In the genomic region with DNA sequence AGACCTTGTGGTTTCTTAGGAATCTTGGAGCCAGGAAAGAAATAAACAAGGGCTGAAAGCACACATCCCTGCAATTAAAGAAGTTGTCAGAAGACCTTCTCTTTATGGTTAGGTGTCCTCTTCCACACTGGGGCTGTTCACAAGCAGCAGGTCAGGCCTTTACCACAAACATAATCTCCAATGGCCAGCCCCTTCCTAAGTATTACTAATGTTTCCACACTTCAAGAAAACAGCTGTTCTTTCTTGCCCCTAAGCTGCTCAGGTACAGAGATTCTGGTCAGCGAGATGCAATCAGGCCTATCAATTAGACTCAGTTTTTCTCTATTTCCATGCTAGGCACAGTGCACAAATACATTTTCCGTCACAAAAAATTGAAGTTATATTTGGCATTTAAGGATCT, we compare ENCODE assay signal across 36 cellular contexts. TPM values are rescaled to one million over a fixed set of nuclear protein-coding genes. Genes with fewer than 3 reads are reported as not detected.
"Had no signal": no experiment of that assay in that cellular context is flagged by ENCODE, and none has a peak within 500 bp of the region (broad histone marks: within the 10 kb centered on the region; RNA-seq: fewer than 3 reads in every experiment).

No MANE protein-coding gene starts in this region.

- H3K27ac ChIP-seq: cardiac muscle cell, Peyer's patch, SJSA1 had no signal

- H3K27me3 ChIP-seq: cardiac muscle cell, MG63, Peyer's patch had no signal

- H3K4me1 ChIP-seq: Peyer's patch, SJSA1 had no signal

- H3K4me3 ChIP-seq: cardiac muscle cell, MG63, Peyer's patch, SJSA1 had no signal

- H3K27ac Mint-ChIP-seq: activated CD4-positive, alpha-beta T cell treated with anti-CD3 and anti-CD28 coated beads for 36 hours; activated CD4-positive, alpha-beta T cell treated with anti-CD3 and anti-CD28 coated beads, Interleukin-2, amount 10 ng/mL, durations not matched to agents 7 days and 5 days; activated CD8-positive, alpha-beta T cell treated with anti-CD3 and anti-CD28 coated beads, Interleukin-2, amount 10 ng/mL, durations not matched to agents 7 days and 5 days; activated naive CD4-positive, alpha-beta T cell treated with anti-CD3 and anti-CD28 coated beads for 36 hours; activated T-helper 1 cell treated with anti-CD3 and anti-CD28 coated beads, Interleukin-12 subunit alpha, Interleukin-12 subunit beta, Interleukin-2, Interleukin-4 antibody, amounts not matched to agents 30 ng/mL and 10 ng/mL and 1 ng/mL, durations not matched to agents 14 hours and 24 hours and 36 hours had no signal

- ATAC-seq: activated CD4-positive, alpha-beta T cell treated with anti-CD3 and anti-CD28 coated beads for 36 hours; activated CD4-positive, CD25-positive, alpha-beta regulatory T cell treated with anti-CD3 and anti-CD28 coated beads, Interleukin-2, amount 50 U/mL, for 24 hours; activated CD8-positive, alpha-beta T cell treated with anti-CD3 and anti-CD28 coated beads, Interleukin-2, amount 10 ng/mL, durations not matched to agents 7 days and 5 days; activated naive CD4-positive, alpha-beta T cell treated with anti-CD3 and anti-CD28 coated beads, Interleukin-2, amount 50 U/mL, for 72 hours; activated T-cell treated with anti-CD3 and anti-CD28 coated beads, Interleukin-2, amount 50 U/mL, for 4 hours; PC-3 had no signal

- H3K27me3 Mint-ChIP-seq: activated CD4-positive, alpha-beta T cell treated with anti-CD3 and anti-CD28 coated beads for 36 hours; activated CD4-positive, alpha-beta T cell treated with anti-CD3 and anti-CD28 coated beads, Interleukin-2, amount 10 ng/mL, durations not matched to agents 7 days and 5 days; central memory CD8-positive, alpha-beta T cell had no signal

- H3K36me3 ChIP-seq: cardiac muscle cell, Peyer's patch, SJSA1 had no signal

- H3K4me1 Mint-ChIP-seq: activated CD4-positive, alpha-beta T cell treated with anti-CD3 and anti-CD28 coated beads for 36 hours; activated CD4-positive, alpha-beta T cell treated with anti-CD3 and anti-CD28 coated beads, Interleukin-2, amount 10 ng/mL, durations not matched to agents 7 days and 5 days; central memory CD8-positive, alpha-beta T cell had no signal

- H3K36me3 Mint-ChIP-seq: activated naive CD4-positive, alpha-beta T cell treated with anti-CD3 and anti-CD28 coated beads, Interleukin-2, amount 50 U/mL, for 72 hours had no signal

- H3K4me3 Mint-ChIP-seq: activated CD4-positive, alpha-beta T cell treated with anti-CD3 and anti-CD28 coated beads for 36 hours; activated CD4-positive, alpha-beta T cell treated with anti-CD3 and anti-CD28 coated beads, Interleukin-2, amount 10 ng/mL, durations not matched to agents 7 days and 5 days; activated CD8-positive, alpha-beta T cell treated with anti-CD3 and anti-CD28 coated beads, Interleukin-2, amount 10 ng/mL, durations not matched to agents 7 days and 5 days; activated naive CD4-positive, alpha-beta T cell treated with anti-CD3 and anti-CD28 coated beads for 36 hours; activated T-cell treated with anti-CD3 and anti-CD28 coated beads, Interleukin-2, amount 50 U/mL, for 4 hours; activated T-helper 1 cell treated with anti-CD3 and anti-CD28 coated beads, Interleukin-12 subunit alpha, Interleukin-12 subunit beta, Interleukin-2, Interleukin-4 antibody, amounts not matched to agents 30 ng/mL and 10 ng/mL and 1 ng/mL, durations not matched to agents 14 hours and 24 hours and 36 hours; central memory CD8-positive, alpha-beta T cell had no signal

- DNase-seq: activated CD4-positive, alpha-beta T cell treated with anti-CD3 and anti-CD28 coated beads for 36 hours; activated CD4-positive, alpha-beta T cell treated with anti-CD3 and anti-CD28 coated beads, Interleukin-2, amount 10 ng/mL, durations not matched to agents 7 days and 5 days; activated CD4-positive, alpha-beta T cell treated with anti-CD3 and anti-CD28 coated beads, Interleukin-2, amount 50 U/mL, for 48 hours; activated CD8-positive, alpha-beta T cell treated with anti-CD3 and anti-CD28 coated beads, Interleukin-2, amount 10 ng/mL, durations not matched to agents 7 days and 5 days; activated gamma-delta T cell treated with Interleukin-2 at 50 U/mL for 16 hours; activated naive CD4-positive, alpha-beta T cell treated with anti-CD3 and anti-CD28 coated beads for 36 hours; activated T-cell treated with anti-CD3 and anti-CD28 coated beads, Interleukin-2, amount 50 U/mL, for 4 hours; amniotic stem cell; aorta; Karpas-422; KBM-7; MG63; MV-4-11; NCI-H1092; NCI-H1436 treated with DMSO at 0.1 percent for 48 hours; NCI-H1694 treated with DMSO at 0.1 percent for 48 hours; NCI-H2029; NCI-H2171; NCI-H510A; NCI-H526; NCI-H774; PC-3; Peyer's patch; RPMI8226; SHP77 treated with DMSO at 0.1 percent for 48 hours; SW 1271; T-helper 1 cell; T-helper 2 cell; T-helper 9 cell had no signal

- H3K9me3 ChIP-seq: MG63, Peyer's patch, SJSA1 had no signal

- H3K9me3 Mint-ChIP-seq: activated CD4-positive, alpha-beta T cell treated with anti-CD3 and anti-CD28 coated beads, Interleukin-2, amount 10 ng/mL, durations not matched to agents 7 days and 5 days; activated naive CD4-positive, alpha-beta T cell treated with anti-CD3 and anti-CD28 coated beads for 36 hours; activated naive CD4-positive, alpha-beta T cell treated with anti-CD3 and anti-CD28 coated beads, Interleukin-2, amount 50 U/mL, for 72 hours; activated T-cell treated with anti-CD3 and anti-CD28 coated beads, Interleukin-2, amount 50 U/mL, for 4 hours; activated T-helper 1 cell treated with anti-CD3 and anti-CD28 coated beads, Interleukin-12 subunit alpha, Interleukin-12 subunit beta, Interleukin-2, Interleukin-4 antibody, amounts not matched to agents 30 ng/mL and 10 ng/mL and 1 ng/mL, durations not matched to agents 14 hours and 24 hours and 36 hours; central memory CD8-positive, alpha-beta T cell had no signal

RNA-seq across cellular contexts. Expression of a gene that starts 5.3 kb away (rescaled TPM):
- total RNA-seq: activated CD4-positive, alpha-beta T cell treated with anti-CD3 and anti-CD28 coated beads, Interleukin-2, amount 10 ng/mL, durations not matched to agents 7 days and 5 days; activated CD8-positive, alpha-beta T cell treated with anti-CD3 and anti-CD28 coated beads, Interleukin-2, amount 10 ng/mL, durations not matched to agents 7 days and 5 days; activated naive CD4-positive, alpha-beta T cell treated with anti-CD3 and anti-CD28 coated beads for 36 hours; activated T-helper 1 cell treated with anti-CD3 and anti-CD28 coated beads, Interleukin-12 subunit alpha, Interleukin-12 subunit beta, Interleukin-2, Interleukin-4 antibody, amounts not matched to agents 30 ng/mL and 10 ng/mL and 1 ng/mL, durations not matched to agents 14 hours and 24 hours and 36 hours; aorta; cardiac muscle cell; chondrocyte; Peyer's patch had no signal
- polyA plus RNA-seq: aorta, cardiac muscle cell had no signal

RNA-seq across cellular contexts. Expression of a gene that starts 33.7 kb away (rescaled TPM):
- total RNA-seq: activated CD4-positive, alpha-beta T cell treated with anti-CD3 and anti-CD28 coated beads for 36 hours; activated CD4-positive, alpha-beta T cell treated with anti-CD3 and anti-CD28 coated beads, Interleukin-2, amount 10 ng/mL, durations not matched to agents 7 days and 5 days; activated CD8-positive, alpha-beta T cell treated with anti-CD3 and anti-CD28 coated beads, Interleukin-2, amount 10 ng/mL, durations not matched to agents 7 days and 5 days; activated naive CD4-positive, alpha-beta T cell treated with anti-CD3 and anti-CD28 coated beads for 36 hours; activated naive CD4-positive, alpha-beta T cell treated with anti-CD3 and anti-CD28 coated beads, Interleukin-2, amount 50 U/mL, for 72 hours; activated T-cell treated with anti-CD3 and anti-CD28 coated beads, Interleukin-2, amount 50 U/mL, for 4 hours; activated T-helper 1 cell treated with anti-CD3 and anti-CD28 coated beads, Interleukin-12 subunit alpha, Interleukin-12 subunit beta, Interleukin-2, Interleukin-4 antibody, amounts not matched to agents 30 ng/mL and 10 ng/mL and 1 ng/mL, durations not matched to agents 14 hours and 24 hours and 36 hours; aorta; cardiac muscle cell; chondrocyte; PC-3; Peyer's patch had no signal
- polyA plus RNA-seq: aorta, cardiac muscle cell had no signal

RNA-seq across cellular contexts. Expression of a gene that starts 45.2 kb away (rescaled TPM):
- polyA plus RNA-seq: aorta had no signal
